20 cellular contexts compared by ENCODE assay signal in the genomic region with DNA sequence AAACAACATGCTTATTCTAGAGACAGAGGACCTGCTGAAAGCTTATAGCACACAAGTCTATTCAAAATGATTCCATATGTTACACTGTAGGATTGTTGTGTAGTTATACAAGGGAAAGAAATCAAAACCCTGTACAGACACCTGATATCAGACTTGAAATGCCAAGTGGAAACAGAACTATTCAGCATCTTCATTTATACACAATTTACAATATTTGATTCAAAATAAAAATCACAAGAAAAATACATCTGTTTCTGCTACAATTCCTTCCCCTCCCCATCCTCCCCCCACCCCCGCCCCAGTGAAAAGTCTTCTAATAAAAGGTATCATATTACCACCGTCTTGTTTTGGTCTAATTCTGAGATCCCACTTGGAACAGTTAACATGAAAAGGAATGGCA. TPM values are rescaled to one million over a fixed set of nuclear protein-coding genes. Genes with fewer than 3 reads are reported as not detected.
DNase-seq lines count a peak whose midpoint lies in the region; ATAC-seq, FAIRE-seq and TF ChIP-seq lines count a peak whose summit lies in the region.
"Had no signal": no experiment of that assay in that cellular context is flagged by ENCODE, and none has a peak within 500 bp of the region (broad histone marks: within the 10 kb centered on the region; RNA-seq: fewer than 3 reads in every experiment).

No MANE protein-coding gene starts in this region.

- no peak overlapping the region for H3K23ac ChIP-seq in mesendoderm (ENCODE audit: low read length)

- TF ChIP-seq CTCF in HepG2 (CRISPR knock-in tag; IDR thresholded peaks at IDR 0.05) (no peak), right lobe of liver (IDR thresholded peaks at IDR 0.05) (no peak), osteocyte (IDR thresholded peaks at IDR 0.05) (no peak)
- TF ChIP-seq CTCF in CD4-positive, alpha-beta T cell (IDR thresholded peaks at IDR 0.05), result no peak

- H3K4me3 ChIP-seq in HepG2 (replicated peaks in 1 of 3; ENCODE audit: insufficient read depth in 1 of 3, low read depth in 2 of 3, low read length in 3 of 3), result no peak overlapping the region
- no peak overlapping the region for H3K4me3 ChIP-seq in right lobe of liver
- no peak overlapping the region for H3K4me3 ChIP-seq in mesendoderm (ENCODE audit: low read length)
- H3K4me3 ChIP-seq: GM12878 had no signal

- H3K27ac Mint-ChIP-seq in CD4-positive, alpha-beta T cell, result peak overlapping the region; percentile 68
- H3K27ac Mint-ChIP-seq in osteocyte (ENCODE audit: unreplicated experiment), result no peak overlapping the region
- H3K27ac Mint-ChIP-seq: HFFc6 had no signal

- H3K4me1 ChIP-seq in HepG2 (ENCODE audit: insufficient read depth, low read length) (no peaks in the 10 kb centered on the region), right lobe of liver (no peaks in the 10 kb centered on the region), mesendoderm (ENCODE audit: control insufficient read depth, low read depth, low read length) (peaks cover under 1% of the 10 kb centered on the region)

- no peaks in the 10 kb centered on the region for H4K20me1 ChIP-seq in HepG2 (ENCODE audit: insufficient read depth, low read length)

- H2BK5ac ChIP-seq in mesendoderm (ENCODE audit: low read length), result no peak overlapping the region

- H4K5ac ChIP-seq in mesendoderm (ENCODE audit: low read length), result no peak overlapping the region

- H3K4me2 ChIP-seq in HepG2 (ENCODE audit: low read depth, low read length) (no peak overlapping the region), mesendoderm (ENCODE audit: low read length) (no peak overlapping the region)

- POLR2A ChIA-PET in HepG2 (lab: Yijun Ruan, JAX), result no interaction called here
- POLR2A ChIA-PET in CD4-positive, alpha-beta T cell (lab: Charles Lee), result interaction anchor here (1.4 kb wide), 1 partner anchor 37 kb away, joined by 3 read pairs; the partner anchor contains the start of gene NFU1

- H3K4ac ChIP-seq in mesendoderm (ENCODE audit: low read depth, low read length), result no peak overlapping the region

- TF ChIP-seq EP300 in HepG2 (IDR thresholded peaks at IDR 0.05; ENCODE audit: low read depth in 2 of 2, low read length in 2 of 2) (no peak), HepG2 (CRISPR knock-in tag; IDR thresholded peaks at IDR 0.05; ENCODE audit: borderline replicate concordance) (no peak)

- H2AK5ac ChIP-seq in mesendoderm (ENCODE audit: low read length), result no peak overlapping the region

- CTCF ChIA-PET in HepG2 (lab: Yijun Ruan, JAX; ENCODE audit: low intra/inter-chr PET ratio, low total read pairs), result no interaction called here
- CTCF ChIA-PET in CD4-positive, alpha-beta T cell (lab: Charles Lee), result interaction anchor here (1.0 kb wide), 1 partner anchor 98 kb away, joined by 3 read pairs; no protein-coding TSS in a partner anchor

- DNase-seq in HepG2 (ENCODE audit: low spot score), result no peak
- DNase-seq in right lobe of liver, result no peak
- no peak for DNase-seq in CD4-positive, alpha-beta T cell
- no peak for DNase-seq in mesendoderm
- DNase-seq in osteocyte (ENCODE audit: extremely low spot score, unreplicated experiment), result no peak
- DNase-seq in hypothalamus (lab: John Stamatoyannopoulos, UW), result no peak
- DNase-seq: AML-193; CD8-positive, alpha-beta memory T cell; COR-L47; DMS 273 treated with DMSO at 0.1 percent for 48 hours; DMS53; DND-41; EL; GOT3; H7; HFFc6 had no signal

- peak overlapping the region; percentile 36 for H2BK15ac ChIP-seq in mesendoderm (replicated peaks; ENCODE audit: low read depth)

- FAIRE-seq in HepG2 (lab: Jason Lieb, UNC), result no peak
- FAIRE-seq: A204.1, GM12878 had no signal

- H3K56ac ChIP-seq in mesendoderm (ENCODE audit: low read length), result no peak overlapping the region

- peaks cover 35% of the 10 kb centered on the region for H3K4me1 Mint-ChIP-seq in CD4-positive, alpha-beta T cell (ENCODE audit: low read depth)
- H3K4me1 Mint-ChIP-seq in osteocyte (ENCODE audit: unreplicated experiment), result no peaks in the 10 kb centered on the region

- H3K4me3 Mint-ChIP-seq in CD4-positive, alpha-beta T cell, result no peak overlapping the region
- no peak overlapping the region for H3K4me3 Mint-ChIP-seq in osteocyte (ENCODE audit: unreplicated experiment)
- H3K4me3 Mint-ChIP-seq: CD8-positive, alpha-beta memory T cell; HFFc6 had no signal

- 93% methylated on average over 2 of the region's 2 CpGs for WGBS in HepG2 (ENCODE audit: low lambda C conversion rate)
- WGBS in right lobe of liver (ENCODE audit: insufficient coverage, low coverage, low lambda C conversion rate, missing lambda C conversion rate), result 91% methylated on average over 2 of the region's 2 CpGs
- no CpG with 5 or more reads among the region's 2 CpGs for WGBS in mesendoderm (ENCODE audit: extremely low coverage, insufficient coverage, low lambda C conversion rate)

- no peak overlapping the region for H3K9ac ChIP-seq in HepG2 (ENCODE audit: insufficient read depth, low read depth, low read length)
- H3K9ac ChIP-seq in mesendoderm (ENCODE audit: low read length), result no peak overlapping the region

- H3K36me3 ChIP-seq in HepG2 (replicated peaks in 1 of 2; ENCODE audit: control insufficient read depth in 1 of 2, insufficient read depth in 2 of 2, low read length in 2 of 2) (no peaks in the 10 kb centered on the region), right lobe of liver (no peaks in the 10 kb centered on the region), mesendoderm (ENCODE audit: control insufficient read depth, insufficient read depth, low read length) (no peaks in the 10 kb centered on the region)

- BruUV-seq in HepG2 (replicated peaks; lab: Mats Ljungman, UMichigan), result no TSS peak

- H3K9me3 Mint-ChIP-seq in CD4-positive, alpha-beta T cell, result no peaks in the 10 kb centered on the region
- H3K9me3 Mint-ChIP-seq in osteocyte (ENCODE audit: unreplicated experiment), result no peaks in the 10 kb centered on the region
- H3K9me3 Mint-ChIP-seq: HFFc6 had no signal

- no peak for ATAC-seq in HepG2
- ATAC-seq in right lobe of liver, result no peak
- no peak for ATAC-seq in CD4-positive, alpha-beta T cell (ENCODE audit: poor library complexity)
- ATAC-seq: GM12878, HCT116 had no signal

- H3K36me3 Mint-ChIP-seq in CD4-positive, alpha-beta T cell (ENCODE audit: low read depth), result peaks cover 95% of the 10 kb centered on the region
- H3K36me3 Mint-ChIP-seq in osteocyte (ENCODE audit: unreplicated experiment), result peaks cover 25% of the 10 kb centered on the region

- H3K18ac ChIP-seq in mesendoderm (ENCODE audit: low read length), result no peak overlapping the region

- no peak overlapping the region for H2AFZ ChIP-seq in HepG2 (ENCODE audit: low read length)

- H3K79me2 ChIP-seq in HepG2 (ENCODE audit: insufficient read depth, low read length), result no peaks in the 10 kb centered on the region
- no peaks in the 10 kb centered on the region for H3K79me2 ChIP-seq in mesendoderm (ENCODE audit: control insufficient read depth, insufficient read depth, low read length)

- no peaks in the 10 kb centered on the region for H3K27me3 ChIP-seq in HepG2 (ENCODE audit: control insufficient read depth in 1 of 2, insufficient read depth in 2 of 2, low read length in 2 of 2)
- H3K27me3 ChIP-seq in right lobe of liver, result no peaks in the 10 kb centered on the region
- H3K27me3 ChIP-seq in CD4-positive, alpha-beta T cell (ENCODE audit: control insufficient read depth, insufficient read depth, low read length), result no peaks in the 10 kb centered on the region
- no peaks in the 10 kb centered on the region for H3K27me3 ChIP-seq in mesendoderm (ENCODE audit: insufficient read depth, low read length, poor library complexity)

- H2BK120ac ChIP-seq in mesendoderm (ENCODE audit: low read depth, low read length), result no peak overlapping the region

- H4K8ac ChIP-seq in mesendoderm (ENCODE audit: low read depth, low read length), result no peak overlapping the region

- no peak for TF ChIP-seq POLR2A in HepG2 (IDR thresholded peaks at IDR 0.05; ENCODE audit: insufficient read depth in 1 of 2, low read depth in 2 of 2, low read length in 2 of 2)
- TF ChIP-seq POLR2A in right lobe of liver (IDR thresholded peaks at IDR 0.05), result no peak

- no peaks in the 10 kb centered on the region for H3K27me3 Mint-ChIP-seq in CD4-positive, alpha-beta T cell
- H3K27me3 Mint-ChIP-seq in osteocyte (ENCODE audit: unreplicated experiment), result no peaks in the 10 kb centered on the region

- intact Hi-C loops in HepG2 (cut with micrococcal nuclease; ENCODE audit: unreplicated experiment) (no loop called here), right lobe of liver (cut with DNase I) (no loop called here)
- intact Hi-C loops in CD4-positive, alpha-beta T cell (cut with DNase I, micrococcal nuclease), result no loop called here

- H3K9me3 ChIP-seq in HepG2 (ENCODE audit: low read length) (no peaks in the 10 kb centered on the region), right lobe of liver (no peaks in the 10 kb centered on the region)
- H3K9me3 ChIP-seq in CD4-positive, alpha-beta T cell (ENCODE audit: control insufficient read depth, low read length), result no peaks in the 10 kb centered on the region

- H3K79me1 ChIP-seq in mesendoderm (ENCODE audit: low read length), result no peaks in the 10 kb centered on the region

- in situ Hi-C loops in HepG2 (cut with HindIII; ENCODE audit: extremely low pct_ligation_motif_present, low pct_unique_long_range_greater_than_20kb), result no loop called here

- H3K27ac ChIP-seq in HepG2 (ENCODE audit: extremely low read length, insufficient read depth, low read length) (no peak overlapping the region), right lobe of liver (no peak overlapping the region), mesendoderm (ENCODE audit: low read depth, low read length) (no peak overlapping the region)
- no peak overlapping the region for H3K27ac ChIP-seq in CD4-positive, alpha-beta T cell (ENCODE audit: low read depth, low read length)
- H3K27ac ChIP-seq: C4-2B had no signal

- no peak for TF ChIP-seq RAD21 in HepG2 (CRISPR knock-in tag; IDR thresholded peaks at IDR 0.05)

RNA-seq across cellular contexts. Expression of gene NFU1, which starts 37.5 kb away (rescaled TPM):
- total RNA-seq in HepG2 (2016; rRNA removed; fragmentation: Illumina TruSeq; extraction: Trizol) (84.0 and 99.6 TPM in 2 replicates), right lobe of liver (10 to 100 TPM; 12.7 to 26.1 (median 23.5) TPM), osteocyte (41.3 and 41.4 TPM in 2 replicates)
- total RNA-seq in HepG2 (2016; cell fraction: cytosol; rRNA removed; fragmentation: Illumina TruSeq; extraction: Trizol; ENCODE audit: low read depth), result 88.3 and 93.2 TPM in 2 replicates
- 83.8 and 107 TPM in 2 replicates for total RNA-seq in HepG2 (2016; cell fraction: insoluble cytoplasmic fraction; rRNA removed; fragmentation: Illumina TruSeq; extraction: Trizol)
- 83.6 and 88.7 TPM in 2 replicates for total RNA-seq in HepG2 (2016; cell fraction: membrane; rRNA removed; fragmentation: Illumina TruSeq; extraction: Trizol)
- total RNA-seq in HepG2 (2016; cell fraction: nucleus; rRNA removed; fragmentation: Illumina TruSeq; extraction: Trizol), result 35.6 and 35.8 TPM in 2 replicates
- 28.1 and 39.1 TPM in 2 replicates for polyA plus RNA-seq in HepG2 (2011; rRNA removed)
- 23.1 and 28.7 TPM in 2 replicates for polyA plus RNA-seq in HepG2 (2011; cell fraction: cytosol; rRNA removed)
- 6.6 and 7.8 TPM in 2 replicates for polyA plus RNA-seq in HepG2 (2011; cell fraction: nucleus; rRNA removed)
- polyA plus RNA-seq in HepG2 (2012), result 58.4 and 80.4 TPM in 2 replicates
- polyA plus RNA-seq in HepG2 (2016; cell fraction: cytosol; fragmentation: Illumina TruSeq; extraction: Trizol; ENCODE audit: low read depth), result 79.1 and 96.4 TPM in 2 replicates
- 89.4 and 94.3 TPM in 2 replicates for polyA plus RNA-seq in HepG2 (2016; cell fraction: insoluble cytoplasmic fraction; fragmentation: Illumina TruSeq; extraction: Trizol; ENCODE audit: low read depth)
- 57.3 and 66.6 TPM in 2 replicates for polyA plus RNA-seq in HepG2 (2016; cell fraction: membrane; fragmentation: Illumina TruSeq; extraction: Trizol; ENCODE audit: low read depth)
- 42.0 and 48.4 TPM in 2 replicates for polyA plus RNA-seq in HepG2 (2016; cell fraction: nucleus; fragmentation: Illumina TruSeq; extraction: Trizol; ENCODE audit: insufficient read depth, low read depth)
- 3.3 and 4.8 TPM in 2 replicates for polyA minus RNA-seq in HepG2 (2011; rRNA and poly(A)+ RNA removed; ENCODE audit: low replicate concordance)
- polyA minus RNA-seq in HepG2 (2011; cell fraction: cytosol; rRNA and poly(A)+ RNA removed), result 12.6 and 17.8 TPM in 2 replicates
- polyA minus RNA-seq in HepG2 (2011; cell fraction: nucleus; rRNA and poly(A)+ RNA removed), result 11.5 and 12.2 TPM in 2 replicates
- total RNA-seq in CD4-positive, alpha-beta T cell, result 10 to 100 TPM; 18.5 to 22.2 TPM
- 96.6 TPM for polyA plus RNA-seq in mesendoderm (2013, experiment 1 of 2)
- 97.0 TPM for polyA plus RNA-seq in mesendoderm (2013, experiment 2 of 2)
